In genomic region chr9:77601476-77602056, GRCh38 we compare ENCODE assay signal across 20 cellular contexts. TPM values are rescaled to one million over a fixed set of nuclear protein-coding genes. Genes with fewer than 3 reads are reported as not detected.
"Had no signal": no experiment of that assay in that cellular context is flagged by ENCODE, and none has a peak within 500 bp of the region (broad histone marks: within the 10 kb centered on the region; RNA-seq: fewer than 3 reads in every experiment).

No MANE protein-coding gene starts in this region.

- H3K27ac ChIP-seq: ascending aorta, dorsolateral prefrontal cortex, neutrophil, tibial artery, WERI-Rb-1 had no signal

- H3K4me1 ChIP-seq: ascending aorta had no signal

- H3K36me3 ChIP-seq: ascending aorta, neutrophil, tibial artery, WERI-Rb-1 had no signal

- H3K4me3 Mint-ChIP-seq: activated CD4-positive, alpha-beta memory T cell treated with anti-CD3 and anti-CD28 coated beads, Interleukin-2, amount 10 ng/mL, durations not matched to agents 7 days and 5 days; activated CD4-positive, alpha-beta T cell treated with anti-CD3 and anti-CD28 coated beads for 36 hours; activated naive CD4-positive, alpha-beta T cell treated with anti-CD3 and anti-CD28 coated beads, Interleukin-2, amount 10 ng/mL, durations not matched to agents 7 days and 5 days; activated T-cell treated with anti-CD3 and anti-CD28 coated beads, Interleukin-2, amount 50 U/mL, for 24 hours; endodermal cell; memory B cell; naive thymus-derived CD8-positive, alpha-beta T cell; stimulated activated memory B cell treated with anti-CD40 and anti-IgM and Interleukin-4, amounts not matched to agents 10 μg/mL and 1 μg/mL and 100 μg/mL, for 72 hours had no signal

- H3K36me3 Mint-ChIP-seq: activated naive CD4-positive, alpha-beta T cell treated with anti-CD3 and anti-CD28 coated beads, Interleukin-2, amount 10 ng/mL, durations not matched to agents 7 days and 5 days; memory B cell; naive thymus-derived CD8-positive, alpha-beta T cell; stimulated activated memory B cell treated with anti-CD40 and anti-IgM and Interleukin-4, amounts not matched to agents 10 μg/mL and 1 μg/mL and 100 μg/mL, for 72 hours had no signal

- H3K9me3 ChIP-seq: ascending aorta, neutrophil, tibial artery had no signal

- H3K27ac Mint-ChIP-seq: activated CD4-positive, alpha-beta memory T cell treated with anti-CD3 and anti-CD28 coated beads, Interleukin-2, amount 10 ng/mL, durations not matched to agents 7 days and 5 days; activated CD4-positive, alpha-beta T cell treated with anti-CD3 and anti-CD28 coated beads for 36 hours; activated naive CD4-positive, alpha-beta T cell treated with anti-CD3 and anti-CD28 coated beads, Interleukin-2, amount 10 ng/mL, durations not matched to agents 7 days and 5 days; activated T-cell treated with anti-CD3 and anti-CD28 coated beads, Interleukin-2, amount 50 U/mL, for 24 hours; memory B cell; stimulated activated memory B cell treated with anti-CD40 and anti-IgM and Interleukin-4, amounts not matched to agents 10 μg/mL and 1 μg/mL and 100 μg/mL, for 72 hours had no signal

- DNase-seq: activated CD4-positive, alpha-beta memory T cell treated with anti-CD3 and anti-CD28 coated beads, Interleukin-2, amount 10 ng/mL, durations not matched to agents 7 days and 5 days; activated CD4-positive, alpha-beta T cell treated with anti-CD3 and anti-CD28 coated beads for 36 hours; activated naive CD4-positive, alpha-beta T cell treated with anti-CD3 and anti-CD28 coated beads, Interleukin-2, amount 10 ng/mL, durations not matched to agents 7 days and 5 days; activated T-cell treated with anti-CD3 and anti-CD28 coated beads, Interleukin-2, amount 50 U/mL, for 24 hours; dorsolateral prefrontal cortex; endodermal cell; erythroblast; kidney; left ventricle myocardium superior; naive thymus-derived CD8-positive, alpha-beta T cell; posterior cingulate gyrus; retina; stimulated activated CD4-positive, alpha-beta T cell treated with anti-CD3 and anti-CD28 coated beads, Interleukin-2, amount 100 ng/mL, for 48 hours; tibial artery; WERI-Rb-1 had no signal

- H3K4me1 Mint-ChIP-seq: activated CD4-positive, alpha-beta memory T cell treated with anti-CD3 and anti-CD28 coated beads, Interleukin-2, amount 10 ng/mL, durations not matched to agents 7 days and 5 days; activated CD4-positive, alpha-beta T cell treated with anti-CD3 and anti-CD28 coated beads for 36 hours; activated naive CD4-positive, alpha-beta T cell treated with anti-CD3 and anti-CD28 coated beads, Interleukin-2, amount 10 ng/mL, durations not matched to agents 7 days and 5 days; memory B cell; naive thymus-derived CD8-positive, alpha-beta T cell; stimulated activated memory B cell treated with anti-CD40 and anti-IgM and Interleukin-4, amounts not matched to agents 10 μg/mL and 1 μg/mL and 100 μg/mL, for 72 hours had no signal

- H3K27me3 ChIP-seq: ascending aorta, dorsolateral prefrontal cortex, tibial artery had no signal

- H3K27me3 Mint-ChIP-seq: activated CD4-positive, alpha-beta T cell treated with anti-CD3 and anti-CD28 coated beads for 36 hours had no signal

- H3K4me3 ChIP-seq: ascending aorta, dorsolateral prefrontal cortex, tibial artery had no signal

- H3K9me3 Mint-ChIP-seq: activated CD4-positive, alpha-beta memory T cell treated with anti-CD3 and anti-CD28 coated beads, Interleukin-2, amount 10 ng/mL, durations not matched to agents 7 days and 5 days; activated naive CD4-positive, alpha-beta T cell treated with anti-CD3 and anti-CD28 coated beads, Interleukin-2, amount 10 ng/mL, durations not matched to agents 7 days and 5 days; activated T-cell treated with anti-CD3 and anti-CD28 coated beads, Interleukin-2, amount 50 U/mL, for 24 hours; endodermal cell; naive thymus-derived CD8-positive, alpha-beta T cell had no signal

RNA-seq across cellular contexts. Expression of gene GNA14, which starts 46.6 kb away (rescaled TPM):
- total RNA-seq: activated CD4-positive, alpha-beta memory T cell treated with anti-CD3 and anti-CD28 coated beads, Interleukin-2, amount 10 ng/mL, durations not matched to agents 7 days and 5 days; bronchial epithelial cell; naive thymus-derived CD8-positive, alpha-beta T cell had no signal
